ENCODE assay signal across 36 cellular contexts in genomic region chr11:91326751-91327150, GRCh38.
"Had no signal": no experiment of that assay in that cellular context is flagged by ENCODE, and none has a peak within 500 bp of the region (broad histone marks: within the 10 kb centered on the region; RNA-seq: fewer than 3 reads in every experiment).

No MANE protein-coding gene starts in this region.

- DNase-seq: Karpas-422, Kasumi-1, MG63, MM.1S, MV-4-11, NCI-H1048, NCI-H1092, NCI-H1092 treated with DMSO at 0.1 percent for 48 hours, NCI-H1105, NCI-H1105 treated with DMSO at 0.1 percent for 48 hours, NCI-H1417, NCI-H1417 treated with DMSO at 0.1 percent for 48 hours, NCI-H1436, NCI-H1436 treated with DMSO at 0.1 percent for 48 hours, NCI-H146, NCI-H1694, NCI-H1694 treated with DMSO at 0.1 percent for 48 hours, NCI-H187, NCI-H187 treated with DMSO at 0.1 percent for 48 hours, NCI-H1930, NCI-H2029, NCI-H2029 treated with DMSO at 0.1 percent for 48 hours, NCI-H2081, NCI-H2081 treated with DMSO at 0.1 percent for 48 hours, NCI-H2107, NCI-H2171, NCI-H2171 treated with DMSO at 0.1 percent for 48 hours, NCI-H2227 treated with DMSO at 0.1 percent for 48 hours, NCI-H226, NCI-H345, NCI-H446, NCI-H446 treated with DMSO at 0.1 percent for 48 hours, NCI-H510A, NCI-H510A treated with DMSO at 0.1 percent for 48 hours, NCI-H524, NCI-H524 treated with DMSO at 0.1 percent for 48 hours had no signal

- H3K27me3 ChIP-seq: MG63 had no signal

- H3K4me3 ChIP-seq: MG63 had no signal

- H3K9me3 ChIP-seq: MG63 had no signal

- H3K36me3 ChIP-seq: MG63 had no signal
